Comparison of ENCODE assay signal across 8 cellular contexts in the genomic region with DNA sequence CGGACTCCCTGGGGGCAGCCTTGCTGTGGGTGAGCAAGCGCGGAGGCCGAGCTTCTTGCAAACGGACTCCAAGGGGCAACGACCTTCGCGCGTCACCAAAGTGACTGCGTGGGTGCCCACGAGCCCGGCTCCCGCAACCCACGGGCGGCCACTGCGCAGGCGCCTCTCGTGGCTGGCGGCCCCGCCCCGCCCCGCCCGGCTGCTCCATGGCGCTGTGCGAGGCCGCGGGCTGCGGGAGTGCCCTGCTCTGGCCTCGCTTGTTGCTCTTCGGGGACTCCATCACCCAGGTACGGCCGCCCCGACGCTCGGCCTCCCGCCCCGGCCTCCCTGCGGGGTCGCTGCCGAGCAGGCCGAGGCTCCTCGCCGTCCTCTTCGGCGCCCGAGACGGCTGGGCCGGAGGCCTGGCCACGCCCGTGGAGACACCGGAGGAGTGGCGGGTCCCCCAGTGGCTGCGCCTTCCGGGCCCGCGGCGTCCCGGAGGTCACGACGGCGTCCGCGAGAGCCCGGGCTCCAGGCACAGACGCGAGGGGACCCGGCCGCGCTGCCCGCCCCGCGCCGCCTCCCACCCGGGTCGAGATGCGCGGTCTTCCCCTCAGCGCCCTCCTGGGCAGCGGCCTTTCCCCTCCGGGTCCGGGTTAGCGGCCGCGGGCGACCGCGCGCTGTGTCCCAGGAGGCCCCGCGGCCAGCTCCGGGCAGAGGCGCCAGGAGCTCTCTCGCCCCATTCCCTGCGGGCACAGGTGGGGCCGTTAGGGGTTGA. TPM values are rescaled to one million over a fixed set of nuclear protein-coding genes. Genes with fewer than 3 reads are reported as not detected.
DNase-seq lines count a peak whose midpoint lies in the region; ATAC-seq and TF ChIP-seq lines count a peak whose summit lies in the region.

A gene with protein sequence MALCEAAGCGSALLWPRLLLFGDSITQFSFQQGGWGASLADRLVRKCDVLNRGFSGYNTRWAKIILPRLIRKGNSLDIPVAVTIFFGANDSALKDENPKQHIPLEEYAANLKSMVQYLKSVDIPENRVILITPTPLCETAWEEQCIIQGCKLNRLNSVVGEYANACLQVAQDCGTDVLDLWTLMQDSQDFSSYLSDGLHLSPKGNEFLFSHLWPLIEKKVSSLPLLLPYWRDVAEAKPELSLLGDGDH (plus strand): TSS at position 191 of the 757 bp plus-strand sequence. CDS start 16 bp downstream, at position 207.

- peak within 1 kb of the TSS; percentile 92 for H3K9ac ChIP-seq in fibroblast of lung (ENCODE audit: insufficient read depth, low read length)

- CTCF ChIA-PET in OCI-LY7 (lab: Charles Lee; ENCODE audit: unreplicated experiment): no interaction called here

- peaks cover 46% of the 10 kb centered on the region for H3K36me3 Mint-ChIP-seq in activated T-helper 1 cell treated with anti-CD3 and anti-CD28 coated beads, Interleukin-12 subunit alpha, Interleukin-12 subunit beta, Interleukin-2, Interleukin-4 antibody, amounts not matched to agents 30 ng/mL and 10 ng/mL and 1 ng/mL, durations not matched to agents 14 hours and 24 hours and 36 hours (ENCODE audit: low read depth)
- H3K36me3 Mint-ChIP-seq in natural killer cell: no peaks in the 10 kb centered on the region

- no peaks in the 10 kb centered on the region for H3K27me3 Mint-ChIP-seq in activated T-helper 1 cell treated with anti-CD3 and anti-CD28 coated beads, Interleukin-12 subunit alpha, Interleukin-12 subunit beta, Interleukin-2, Interleukin-4 antibody, amounts not matched to agents 30 ng/mL and 10 ng/mL and 1 ng/mL, durations not matched to agents 14 hours and 24 hours and 36 hours (ENCODE audit: insufficient read depth)
- no peaks in the 10 kb centered on the region for H3K27me3 Mint-ChIP-seq in natural killer cell (ENCODE audit: low read depth in 2 of 2)

- H3K4me3 Mint-ChIP-seq in activated T-helper 1 cell treated with anti-CD3 and anti-CD28 coated beads, Interleukin-12 subunit alpha, Interleukin-12 subunit beta, Interleukin-2, Interleukin-4 antibody, amounts not matched to agents 30 ng/mL and 10 ng/mL and 1 ng/mL, durations not matched to agents 14 hours and 24 hours and 36 hours: peak within 1 kb of the TSS; percentile 84
- H3K4me3 Mint-ChIP-seq in natural killer cell: peak within 1 kb of the TSS; percentile 87

- H2AFZ ChIP-seq in OCI-LY7 (ENCODE audit: low read length): no peak within 1 kb of the TSS
- H2AFZ ChIP-seq in fibroblast of lung (ENCODE audit: low read length): peak within 1 kb of the TSS; percentile 82

- peak; percentile 62 for ATAC-seq in GM18870 (IDR thresholded peaks at IDR 0.05; ENCODE audit: unreplicated experiment)
- peak; percentile 62 for ATAC-seq in HG03103 (IDR thresholded peaks at IDR 0.05; ENCODE audit: low read depth, unreplicated experiment)
- ATAC-seq in natural killer cell: peak; percentile 82 to 91 (median 85)

- peaks cover 4% of the 10 kb centered on the region for H3K9me3 Mint-ChIP-seq in activated T-helper 1 cell treated with anti-CD3 and anti-CD28 coated beads, Interleukin-12 subunit alpha, Interleukin-12 subunit beta, Interleukin-2, Interleukin-4 antibody, amounts not matched to agents 30 ng/mL and 10 ng/mL and 1 ng/mL, durations not matched to agents 14 hours and 24 hours and 36 hours
- H3K9me3 Mint-ChIP-seq in natural killer cell: no peaks in the 10 kb centered on the region

- H3K9me3 ChIP-seq in OCI-LY7 (ENCODE audit: low read length) (no peaks in the 10 kb centered on the region), fibroblast of lung (ENCODE audit: control insufficient read depth, insufficient read depth, low read depth, low read length) (no peaks in the 10 kb centered on the region)

- H3K4me3 ChIP-seq in OCI-LY7 (ENCODE audit: low read depth, low read length, poor library complexity, severe bottlenecking) (no peak within 1 kb of the TSS), fibroblast of lung (replicated peaks in 1 of 4; ENCODE audit: control extremely low read depth in 1 of 4, insufficient read depth in 1 of 4, low read depth in 3 of 4, low read length in 4 of 4) (peak within 1 kb of the TSS; percentile 68 to 88 (median 85))

- DNase-seq in AG20443 (ENCODE audit: low spot score): peak; percentile 96
- DNase-seq in OCI-LY7 (ENCODE audit: low spot score): no peak
- DNase-seq in activated T-helper 1 cell treated with anti-CD3 and anti-CD28 coated beads, Interleukin-12 subunit alpha, Interleukin-12 subunit beta, Interleukin-2, Interleukin-4 antibody, amounts not matched to agents 30 ng/mL and 10 ng/mL and 1 ng/mL, durations not matched to agents 14 hours and 24 hours and 36 hours (ENCODE audit: low spot score): peak; percentile 70
- peak; percentile 29 to 37 for DNase-seq in fibroblast of lung (ENCODE audit: low read depth in 2 of 2)
- DNase-seq in natural killer cell: peak; percentile 65
- DNase-seq in stimulated activated naive CD4-positive, alpha-beta T cell treated with Interleukin-2 at 50 U/mL for 16 hours (lab: John Stamatoyannopoulos, UW): peak; percentile 77

- H3K27ac ChIP-seq in OCI-LY7 (ENCODE audit: low read depth, low read length, poor library complexity, severe bottlenecking): no peak within 1 kb of the TSS
- peak within 1 kb of the TSS; percentile 91 for H3K27ac ChIP-seq in fibroblast of lung (ENCODE audit: insufficient read depth, low read length)

- H3K27me3 ChIP-seq in fibroblast of lung (ENCODE audit: control insufficient read depth, insufficient read depth, low read length): no peaks in the 10 kb centered on the region

- peak within 1 kb of the TSS; percentile 84 for H3K27ac Mint-ChIP-seq in activated T-helper 1 cell treated with anti-CD3 and anti-CD28 coated beads, Interleukin-12 subunit alpha, Interleukin-12 subunit beta, Interleukin-2, Interleukin-4 antibody, amounts not matched to agents 30 ng/mL and 10 ng/mL and 1 ng/mL, durations not matched to agents 14 hours and 24 hours and 36 hours
- H3K27ac Mint-ChIP-seq in natural killer cell: peak within 1 kb of the TSS; percentile 81 to 82

- H3K9me2 ChIP-seq in OCI-LY7 (ENCODE audit: insufficient read depth, low read length): no peaks in the 10 kb centered on the region

- H4K20me1 ChIP-seq in OCI-LY7 (ENCODE audit: insufficient read depth, low read length) (no peaks in the 10 kb centered on the region), fibroblast of lung (ENCODE audit: control insufficient read depth, extremely low read depth, insufficient read depth, low read length) (no peaks in the 10 kb centered on the region)

- H3K79me2 ChIP-seq in OCI-LY7 (ENCODE audit: insufficient read depth, low read depth, low read length): no peaks in the 10 kb centered on the region
- peaks cover 27% of the 10 kb centered on the region for H3K79me2 ChIP-seq in fibroblast of lung (ENCODE audit: control insufficient read depth, insufficient read depth, low read length)

- H3K4me1 ChIP-seq in OCI-LY7 (ENCODE audit: insufficient read depth, low read length, poor library complexity, severe bottlenecking): peaks cover 15% of the 10 kb centered on the region
- peaks cover 5% of the 10 kb centered on the region for H3K4me1 ChIP-seq in fibroblast of lung (ENCODE audit: control insufficient read depth, extremely low read depth, insufficient read depth, low read length)

- H3K4me1 Mint-ChIP-seq in activated T-helper 1 cell treated with anti-CD3 and anti-CD28 coated beads, Interleukin-12 subunit alpha, Interleukin-12 subunit beta, Interleukin-2, Interleukin-4 antibody, amounts not matched to agents 30 ng/mL and 10 ng/mL and 1 ng/mL, durations not matched to agents 14 hours and 24 hours and 36 hours (ENCODE audit: low read depth): peaks cover 48% of the 10 kb centered on the region
- H3K4me1 Mint-ChIP-seq in natural killer cell: peaks cover 31 to 33% of the 10 kb centered on the region in 2 donors

- POLR2A ChIA-PET in OCI-LY7 (lab: Charles Lee): interaction anchor here (0.6 to 1.1 kb wide), 4 partner anchors 10 to 104 kb away, joined by 3 to 7 read pairs (median 4); no protein-coding TSS in a partner anchor

- TF ChIP-seq CTCF in OCI-LY7 (conservative IDR thresholded peaks at IDR 0.05; ENCODE audit: low read length) (no peak), fibroblast of lung (conservative IDR thresholded peaks at IDR 0.05 in 1 of 2, IDR thresholded peaks at IDR 0.05 in 1 of 2; ENCODE audit: low read depth in 1 of 2, low read length in 2 of 2) (no peak), natural killer cell (IDR thresholded peaks at IDR 0.05) (no peak)

- BruUV-seq in OCI-LY7 (replicated peaks; lab: Mats Ljungman, UMichigan): no TSS peak

- H3K36me3 ChIP-seq in OCI-LY7 (ENCODE audit: insufficient read depth, low read length): peaks cover 55% of the 10 kb centered on the region
- peaks cover 5% of the 10 kb centered on the region for H3K36me3 ChIP-seq in fibroblast of lung (ENCODE audit: control insufficient read depth, insufficient read depth, low read length)

- intact Hi-C loops in OCI-LY7 (cut with micrococcal nuclease; ENCODE audit: unreplicated experiment) (no loop called here), natural killer cell (cut with micrococcal nuclease) (loop anchor here (10.0 kb wide), 1 partner anchor 50 kb away; a partner anchor contains a TSS)
- intact Hi-C loops in activated T-helper 1 cell treated with anti-CD3 and anti-CD28 coated beads, Interleukin-12 subunit alpha, Interleukin-12 subunit beta, Interleukin-2, Interleukin-4 antibody, amounts not matched to agents 30 ng/mL and 10 ng/mL and 1 ng/mL, durations not matched to agents 14 hours and 24 hours and 36 hours (cut with micrococcal nuclease): loop anchor here (1.0 to 5.0 kb wide), 6 partner anchors 51 to 308 kb away; a partner anchor contains a TSS

- peak within 1 kb of the TSS; percentile 56; the same call in 1 of the 2 replicates for H3K4me2 ChIP-seq in OCI-LY7 (ENCODE audit: low read length)
- peak within 1 kb of the TSS; percentile 89 for H3K4me2 ChIP-seq in fibroblast of lung (ENCODE audit: extremely low read depth, insufficient read depth, low read length)

RNA-seq across cellular contexts. Expression of the gene that starts here (rescaled TPM):
- 0.66 and 0.98 TPM in 2 replicates for total RNA-seq in OCI-LY7 (2014; rRNA removed; shearing (Covaris generic))
- 3.8 and 7.0 TPM in 2 replicates for total RNA-seq in OCI-LY7 (2022)
- 78.6 and 89.3 TPM in 2 replicates for total RNA-seq in activated T-helper 1 cell treated with anti-CD3 and anti-CD28 coated beads, Interleukin-12 subunit alpha, Interleukin-12 subunit beta, Interleukin-2, Interleukin-4 antibody, amounts not matched to agents 30 ng/mL and 10 ng/mL and 1 ng/mL, durations not matched to agents 14 hours and 24 hours and 36 hours
- total RNA-seq in fibroblast of lung: 84.7 and 92.5 TPM in 2 replicates
- polyA plus RNA-seq in fibroblast of lung: 119 and 127 TPM in 2 replicates
- 105 and 106 TPM in 2 replicates for polyA plus RNA-seq in fibroblast of lung (2012)
- 48.0 and 52.6 TPM in 2 replicates for polyA minus RNA-seq in fibroblast of lung (ENCODE audit: low replicate concordance)
- 10 to 100 TPM; 41.4 to 51.4 (median 45.4) TPM for total RNA-seq in natural killer cell
